In genomic region chr9:37144762-37145161, GRCh38 we compare ENCODE assay signal across 12 cellular contexts. TPM values are rescaled to one million over a fixed set of nuclear protein-coding genes. Genes with fewer than 3 reads are reported as not detected.
DNase-seq lines count a peak whose midpoint lies in the region; ATAC-seq and TF ChIP-seq lines count a peak whose summit lies in the region.
"Had no signal": no experiment of that assay in that cellular context is flagged by ENCODE, and none has a peak within 500 bp of the region (broad histone marks: within the 10 kb centered on the region; RNA-seq: fewer than 3 reads in every experiment).

No MANE protein-coding gene starts in this region.

- H3K9me3 Mint-ChIP-seq in CD4-positive, alpha-beta memory T cell: no peaks in the 10 kb centered on the region
- H3K9me3 Mint-ChIP-seq in endothelial cell (ENCODE audit: unreplicated experiment) (no peaks in the 10 kb centered on the region), chondrocyte (ENCODE audit: low read depth) (no peaks in the 10 kb centered on the region)
- H3K9me3 Mint-ChIP-seq: activated naive CD4-positive, alpha-beta T cell treated with anti-CD3 and anti-CD28 coated beads, Interleukin-2, amount 10 ng/mL, durations not matched to agents 7 days and 5 days had no signal

- intact Hi-C loops in CD4-positive, alpha-beta memory T cell (cut with micrococcal nuclease): no loop called here
- intact Hi-C loops in head of caudate nucleus (cut with DNase I): no loop called here

- no peak for DNase-seq in CD4-positive, alpha-beta memory T cell
- DNase-seq in HK-2 (ENCODE audit: unreplicated experiment) (peak; percentile 4), endothelial cell (ENCODE audit: low spot score) (peak; percentile 5), Ammon's horn (ENCODE audit: low spot score) (no peak), chondrocyte (ENCODE audit: low spot score) (no peak), head of caudate nucleus (no peak)
- DNase-seq in stimulated activated naive CD4-positive, alpha-beta T cell treated with Interleukin-2 at 50 U/mL for 16 hours (lab: John Stamatoyannopoulos, UW): no peak
- DNase-seq: activated naive CD4-positive, alpha-beta T cell treated with anti-CD3 and anti-CD28 coated beads, Interleukin-2, amount 10 ng/mL, durations not matched to agents 7 days and 5 days; SHP77 treated with DMSO at 0.1 percent for 48 hours; trophoblast cell had no signal

- H3K36me3 Mint-ChIP-seq in CD4-positive, alpha-beta memory T cell: peaks cover 0 to 23% of the 10 kb centered on the region in 2 donors
- H3K36me3 Mint-ChIP-seq in endothelial cell (ENCODE audit: low read depth, unreplicated experiment): no peaks in the 10 kb centered on the region
- H3K36me3 Mint-ChIP-seq in chondrocyte (ENCODE audit: low read depth): peaks cover 1% of the 10 kb centered on the region

- no peaks in the 10 kb centered on the region for H3K36me3 ChIP-seq in CD4-positive, alpha-beta memory T cell (ENCODE audit: insufficient read depth, low read length)

- no peaks in the 10 kb centered on the region for H3K27me3 ChIP-seq in CD4-positive, alpha-beta memory T cell (ENCODE audit: insufficient read depth, low read length)
- H3K27me3 ChIP-seq: hepatocyte had no signal

- no peak overlapping the region for H3K4me3 ChIP-seq in CD4-positive, alpha-beta memory T cell (ENCODE audit: low read length in 2 of 2)
- H3K4me3 ChIP-seq: hepatocyte had no signal

- peaks cover 50% of the 10 kb centered on the region for H3K4me1 ChIP-seq in CD4-positive, alpha-beta memory T cell (ENCODE audit: insufficient read depth, low read length)

- H3K4me1 Mint-ChIP-seq in CD4-positive, alpha-beta memory T cell: peaks cover 29 to 48% (median 40%) of the 10 kb centered on the region in 4 donors
- peaks cover 20% of the 10 kb centered on the region for H3K4me1 Mint-ChIP-seq in endothelial cell (ENCODE audit: unreplicated experiment)
- peaks cover 28% of the 10 kb centered on the region for H3K4me1 Mint-ChIP-seq in chondrocyte (ENCODE audit: low read depth)

- POLR2A ChIA-PET in CD4-positive, alpha-beta memory T cell (lab: Charles Lee; ENCODE audit: partially characterized antibody): interaction anchor here (1.0 to 4.7 kb wide), 2 partner anchors 24 to 108 kb away, joined by 3 to 63 read pairs; partner anchors contain the start of gene ZCCHC7

- peak overlapping the region; percentile 58 to 90 (median 78) for H3K27ac Mint-ChIP-seq in CD4-positive, alpha-beta memory T cell
- H3K27ac Mint-ChIP-seq in endothelial cell (ENCODE audit: unreplicated experiment) (no peak overlapping the region), chondrocyte (ENCODE audit: unreplicated experiment) (no peak overlapping the region)
- H3K27ac Mint-ChIP-seq: activated naive CD4-positive, alpha-beta T cell treated with anti-CD3 and anti-CD28 coated beads, Interleukin-2, amount 10 ng/mL, durations not matched to agents 7 days and 5 days had no signal

- TF ChIP-seq CTCF in endothelial cell (IDR thresholded peaks at IDR 0.05; ENCODE audit: unreplicated experiment) (no peak), chondrocyte (IDR thresholded peaks at IDR 0.05) (no peak)

- no peaks in the 10 kb centered on the region for H3K27me3 Mint-ChIP-seq in CD4-positive, alpha-beta memory T cell
- H3K27me3 Mint-ChIP-seq in endothelial cell (ENCODE audit: unreplicated experiment) (no peaks in the 10 kb centered on the region), chondrocyte (ENCODE audit: low read depth) (no peaks in the 10 kb centered on the region)
- H3K27me3 Mint-ChIP-seq: activated naive CD4-positive, alpha-beta T cell treated with anti-CD3 and anti-CD28 coated beads, Interleukin-2, amount 10 ng/mL, durations not matched to agents 7 days and 5 days had no signal

- no peak overlapping the region for H3K27ac ChIP-seq in CD4-positive, alpha-beta memory T cell (ENCODE audit: low read depth, low read length)
- H3K27ac ChIP-seq: hepatocyte had no signal

- H3K4me3 Mint-ChIP-seq in CD4-positive, alpha-beta memory T cell: peak overlapping the region in 3 of 8 donors; percentile 28 to 66 (median 36)
- H3K4me3 Mint-ChIP-seq in endothelial cell (ENCODE audit: unreplicated experiment) (no peak overlapping the region), chondrocyte (ENCODE audit: unreplicated experiment) (no peak overlapping the region)
- H3K4me3 Mint-ChIP-seq: activated naive CD4-positive, alpha-beta T cell treated with anti-CD3 and anti-CD28 coated beads, Interleukin-2, amount 10 ng/mL, durations not matched to agents 7 days and 5 days had no signal

- H3K9me3 ChIP-seq in CD4-positive, alpha-beta memory T cell (ENCODE audit: control insufficient read depth in 1 of 2, low read length in 2 of 2): no peaks in the 10 kb centered on the region

- peak; percentile 60 for ATAC-seq in GM19328 (IDR thresholded peaks at IDR 0.05; ENCODE audit: unreplicated experiment)

- CTCF ChIA-PET in CD4-positive, alpha-beta memory T cell (lab: Charles Lee; ENCODE audit: partially characterized antibody): no interaction called here

RNA-seq across cellular contexts. Expression of gene ZCCHC7, which starts 24.4 kb away (rescaled TPM):
- 10 to 100 TPM; 41.9 to 43.9 TPM for total RNA-seq in CD4-positive, alpha-beta memory T cell
- polyA plus RNA-seq in CD4-positive, alpha-beta memory T cell: 10 to 100 TPM; 30.1 to 35.8 TPM
- total RNA-seq in endothelial cell (ENCODE audit: unreplicated experiment) (12.0 TPM), chondrocyte (21.9 to 26.6 TPM (median 22.5 TPM) in 3 replicates)

Comparison
In these comparisons a context has a peak if more than half of its experiments do, and no peak if none do; other contexts are left out.
1. DNase-seq: peak in HK-2 (single experiment) and endothelial cell (single experiment); none in CD4-positive, alpha-beta memory T cell (0 of 5), Ammon's horn (single experiment), chondrocyte (single experiment), stimulated activated naive CD4-positive, alpha-beta T cell treated with Interleukin-2 at 50 U/mL for 16 hours (single experiment) and head of caudate nucleus (0 of 42).
2. H3K27ac Mint-ChIP-seq: peak in CD4-positive, alpha-beta memory T cell (7 of 7); none in endothelial cell (single experiment) and chondrocyte (single experiment).